ENCODE assay signal across 23 cellular contexts in genomic region chr11:82908311-82908710, GRCh38. TPM values are rescaled to one million over a fixed set of nuclear protein-coding genes. Genes with fewer than 3 reads are reported as not detected.
A peak's percentile ranks its signal among the peaks of the same experiment; 100 is the strongest.
DNase-seq lines count a peak whose midpoint lies in the region; ATAC-seq and TF ChIP-seq lines count a peak whose summit lies in the region.
"Had no signal": no experiment of that assay in that cellular context is flagged by ENCODE, and none has a peak within 500 bp of the region (broad histone marks: within the 10 kb centered on the region; RNA-seq: fewer than 3 reads in every experiment).

No MANE protein-coding gene starts in this region.

- no peak overlapping the region for H3K4me3 ChIP-seq in tibial nerve
- H3K4me3 ChIP-seq: esophagus muscularis mucosa, skin epidermis had no signal

- H3K27me3 ChIP-seq in tibial nerve: no peaks in the 10 kb centered on the region
- H3K27me3 ChIP-seq: esophagus muscularis mucosa, neutrophil had no signal

- peaks cover 43% of the 10 kb centered on the region for H3K36me3 Mint-ChIP-seq in activated T-cell treated with anti-CD3 and anti-CD28 coated beads, Interleukin-2, amount 50 U/mL, for 24 hours (ENCODE audit: low read depth)
- peaks cover 27% of the 10 kb centered on the region for H3K36me3 Mint-ChIP-seq in WTC11
- H3K36me3 Mint-ChIP-seq in memory B cell: peaks cover 6% of the 10 kb centered on the region

- no peaks in the 10 kb centered on the region for H3K36me3 ChIP-seq in tibial nerve
- H3K36me3 ChIP-seq: esophagus muscularis mucosa had no signal

- peak overlapping the region in 3 of 4 donors; percentile 18 to 31 (median 22) for H3K27ac ChIP-seq in tibial nerve
- H3K27ac ChIP-seq: esophagus muscularis mucosa, HL-60 had no signal

- TF ChIP-seq POLR2A in tibial nerve (IDR thresholded peaks at IDR 0.05): no peak

- POLR2A ChIA-PET in WTC11 (lab: Charles Lee): no interaction called here

- ATAC-seq in WTC11: peak; percentile 73
- ATAC-seq in memory B cell (ENCODE audit: low read depth): no peak
- ATAC-seq: Panc1 had no signal

- H3K4me1 ChIP-seq in tibial nerve: peaks cover 0 to 24% (median 6%) of the 10 kb centered on the region in 4 donors

- no peak for DNase-seq in activated T-cell treated with anti-CD3 and anti-CD28 coated beads, Interleukin-2, amount 50 U/mL, for 24 hours
- DNase-seq in activated T-cell treated with anti-CD3 and anti-CD28 coated beads for 4 hours: no peak
- DNase-seq in WTC11 (ENCODE audit: low spot score): no peak
- DNase-seq in memory B cell (ENCODE audit: low spot score in 2 of 2): no peak
- no peak for DNase-seq in tibial nerve (ENCODE audit: low spot score in 2 of 2)
- DNase-seq in NCI-H1417 (lab: John Stamatoyannopoulos, UW): no peak
- DNase-seq in COLO668 (lab: John Stamatoyannopoulos, UW; ENCODE audit: unreplicated experiment): no peak
- no peak for DNase-seq in NCI-H446 treated with DMSO at 0.1 percent for 48 hours (lab: John Stamatoyannopoulos, UW)
- DNase-seq: 8988T; activated CD4-positive, alpha-beta T cell treated with anti-CD3 and anti-CD28 coated beads for 1 hour; activated naive CD8-positive, alpha-beta T cell treated with anti-CD3 and anti-CD28 coated beads for 36 hours; Calu3; effector CD8-positive, alpha-beta T cell; KG1; midbrain; MV-4-11; NCI-H1930; NCI-H226 had no signal

- CTCF ChIA-PET in WTC11 (lab: Charles Lee): interaction anchor here (0.8 to 2.5 kb wide), 3 partner anchors 41 to 187 kb away, joined by 3 to 7 read pairs (median 3); partner anchors contain the start of gene RAB30

- TF ChIP-seq CTCF in WTC11 (IDR thresholded peaks at IDR 0.05): no peak
- no peak for TF ChIP-seq CTCF in tibial nerve (IDR thresholded peaks at IDR 0.05)

- TF ChIP-seq EP300 in tibial nerve (IDR thresholded peaks at IDR 0.05): no peak

- H3K27ac Mint-ChIP-seq in activated T-cell treated with anti-CD3 and anti-CD28 coated beads, Interleukin-2, amount 50 U/mL, for 24 hours: peak overlapping the region; percentile 32
- H3K27ac Mint-ChIP-seq in WTC11 (peak overlapping the region; percentile 60), memory B cell (peak overlapping the region; percentile 73)
- H3K27ac Mint-ChIP-seq: activated naive CD8-positive, alpha-beta T cell treated with anti-CD3 and anti-CD28 coated beads for 36 hours had no signal

- no peak overlapping the region for H3K4me3 Mint-ChIP-seq in activated T-cell treated with anti-CD3 and anti-CD28 coated beads, Interleukin-2, amount 50 U/mL, for 24 hours
- H3K4me3 Mint-ChIP-seq in WTC11 (0 out of 2 replicates have a peak overlapping the region, but pooled peaks have one; percentile 0), memory B cell (no peak overlapping the region)
- H3K4me3 Mint-ChIP-seq: activated naive CD8-positive, alpha-beta T cell treated with anti-CD3 and anti-CD28 coated beads for 36 hours had no signal

- H3K9me3 ChIP-seq in tibial nerve: no peaks in the 10 kb centered on the region
- H3K9me3 ChIP-seq: neutrophil had no signal

- H3K4me1 Mint-ChIP-seq in activated T-cell treated with anti-CD3 and anti-CD28 coated beads, Interleukin-2, amount 50 U/mL, for 24 hours (ENCODE audit: low read depth): peaks cover 40% of the 10 kb centered on the region
- peaks cover 36% of the 10 kb centered on the region for H3K4me1 Mint-ChIP-seq in WTC11
- H3K4me1 Mint-ChIP-seq in memory B cell: peaks cover 12% of the 10 kb centered on the region

- peaks cover 3% of the 10 kb centered on the region for H3K9me3 Mint-ChIP-seq in activated T-cell treated with anti-CD3 and anti-CD28 coated beads, Interleukin-2, amount 50 U/mL, for 24 hours
- H3K9me3 Mint-ChIP-seq in WTC11 (peaks cover 19% of the 10 kb centered on the region), memory B cell (peaks cover 1% of the 10 kb centered on the region)

- no peaks in the 10 kb centered on the region for H3K27me3 Mint-ChIP-seq in activated T-cell treated with anti-CD3 and anti-CD28 coated beads, Interleukin-2, amount 50 U/mL, for 24 hours
- no peaks in the 10 kb centered on the region for H3K27me3 Mint-ChIP-seq in WTC11 (ENCODE audit: low read depth)
- H3K27me3 Mint-ChIP-seq in memory B cell: no peaks in the 10 kb centered on the region
- H3K27me3 Mint-ChIP-seq: activated naive CD8-positive, alpha-beta T cell treated with anti-CD3 and anti-CD28 coated beads for 36 hours had no signal

TF ChIP-seq in WTC11, 78 proteins besides CTCF, POLR2A, EP300 and RAD21:
- no peak for TF ChIP-seq TEAD4 (CRISPR knock-in tag; IDR thresholded peaks at IDR 0.05)
- TF ChIP-seq NR1H2 (CRISPR knock-in tag; IDR thresholded peaks at IDR 0.05): no peak
- no peak for TF ChIP-seq ZNF671 (CRISPR knock-in tag; IDR thresholded peaks at IDR 0.05)
- TF ChIP-seq FOXK1 (CRISPR knock-in tag; IDR thresholded peaks at IDR 0.05): no peak
TF ChIP-seq in WTC11: peak in this region for 0.

RNA-seq across cellular contexts. Expression of gene DDIAS, which starts 6.8 kb away (rescaled TPM):
- total RNA-seq in WTC11 (2021): 21.7 to 28.7 TPM (median 22.0 TPM) in 3 replicates
- 1 to 10 TPM in 2 of 4 donors, under 1 TPM in 2; 0.22 to 3.1 (median 1.3) TPM for total RNA-seq in tibial nerve

RNA-seq across cellular contexts. Expression of gene PRCP, which starts 8.1 kb away (rescaled TPM):
- 53.9 to 65.1 TPM (median 63.4 TPM) in 3 replicates for total RNA-seq in WTC11 (2021)
- total RNA-seq in tibial nerve: 10 to 100 TPM; 39.6 to 58.6 (median 45.8) TPM
